In the genomic region with DNA sequence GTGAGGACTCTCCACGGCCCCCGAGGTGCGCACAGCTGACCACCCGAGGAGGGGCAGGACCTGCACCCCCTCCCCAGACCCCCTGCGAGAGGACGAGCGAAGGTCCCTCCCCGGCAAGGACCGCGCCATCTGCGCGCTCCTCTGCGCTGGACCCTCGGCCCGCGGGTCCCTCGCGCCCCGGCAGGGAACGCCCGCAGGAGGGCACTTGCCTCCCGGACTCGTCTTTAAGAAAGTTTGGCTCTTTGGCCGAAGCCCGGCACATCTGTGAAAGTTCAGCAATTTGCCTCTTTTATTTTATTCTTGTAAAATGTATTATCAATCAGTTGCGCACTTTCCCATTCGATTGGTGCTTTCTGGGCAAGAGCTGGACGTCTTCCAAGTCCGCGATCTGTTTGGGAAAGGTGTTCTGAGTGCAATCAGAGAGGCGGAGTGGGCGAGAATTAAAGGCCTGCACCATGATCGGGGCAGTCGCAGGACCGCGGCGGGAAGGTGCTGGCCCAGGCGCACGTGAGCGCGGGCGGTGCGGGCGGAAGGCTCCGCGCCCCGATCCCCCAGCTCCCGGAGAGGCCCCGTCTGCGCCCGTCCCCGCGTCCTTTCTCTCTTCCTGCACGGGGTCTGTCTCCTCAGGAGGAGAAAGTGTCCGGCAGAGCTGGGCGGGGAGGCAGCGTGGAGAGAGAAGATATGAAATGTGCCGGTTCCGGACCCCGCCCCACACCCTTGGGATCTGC, we compare ENCODE assay signal across 1 cellular context.
TF ChIP-seq lines count a peak whose summit lies in the region.

No MANE protein-coding gene starts in this region.

TF ChIP-seq in HepG2, 621 proteins besides CTCF, POLR2A, EP300 and RAD21 (continued from another document and continues in another):
- TF ChIP-seq, protein P1, sequence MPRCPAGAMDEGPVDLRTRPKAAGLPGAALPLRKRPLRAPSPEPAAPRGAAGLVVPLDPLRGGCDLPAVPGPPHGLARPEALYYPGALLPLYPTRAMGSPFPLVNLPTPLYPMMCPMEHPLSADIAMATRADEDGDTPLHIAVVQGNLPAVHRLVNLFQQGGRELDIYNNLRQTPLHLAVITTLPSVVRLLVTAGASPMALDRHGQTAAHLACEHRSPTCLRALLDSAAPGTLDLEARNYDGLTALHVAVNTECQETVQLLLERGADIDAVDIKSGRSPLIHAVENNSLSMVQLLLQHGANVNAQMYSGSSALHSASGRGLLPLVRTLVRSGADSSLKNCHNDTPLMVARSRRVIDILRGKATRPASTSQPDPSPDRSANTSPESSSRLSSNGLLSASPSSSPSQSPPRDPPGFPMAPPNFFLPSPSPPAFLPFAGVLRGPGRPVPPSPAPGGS (CRISPR knock-in tag; IDR thresholded peaks at IDR 0.05), result 0 out of 2 replicates have a peak, but pooled peaks have one; percentile 54
- TF ChIP-seq EHMT2 (IDR thresholded peaks at IDR 0.05; ENCODE audit: borderline replicate concordance, low read depth, low read length), result no peak
- TF ChIP-seq ZNF572 (CRISPR knock-in tag; IDR thresholded peaks at IDR 0.05), result no peak
- TF ChIP-seq MIER3 (CRISPR knock-in tag; IDR thresholded peaks at IDR 0.05; ENCODE audit: borderline replicate concordance), result no peak
- TF ChIP-seq SRSF9 (IDR thresholded peaks at IDR 0.05; ENCODE audit: borderline replicate concordance, insufficient read depth, low read depth, low read length, poor library complexity, severe bottlenecking), result no peak
- TF ChIP-seq ZSCAN22 (CRISPR knock-in tag; IDR thresholded peaks at IDR 0.05), result no peak
- TF ChIP-seq ZNF7 (CRISPR knock-in tag; IDR thresholded peaks at IDR 0.05), result no peak
- peak; percentile 38; the same call in 1 of the 2 replicates for TF ChIP-seq ZNF510 (CRISPR knock-in tag; IDR thresholded peaks at IDR 0.05; ENCODE audit: low read depth)
- TF ChIP-seq SIN3B (IDR thresholded peaks at IDR 0.05; ENCODE audit: low read length), result no peak
- no peak for TF ChIP-seq HNRNPUL1 (IDR thresholded peaks at IDR 0.05; ENCODE audit: low read depth, low read length)
- TF ChIP-seq GMEB1 (CRISPR knock-in tag; IDR thresholded peaks at IDR 0.05; ENCODE audit: borderline replicate concordance), result no peak; the same call in 1 of the 2 replicates
- TF ChIP-seq, protein P2, sequence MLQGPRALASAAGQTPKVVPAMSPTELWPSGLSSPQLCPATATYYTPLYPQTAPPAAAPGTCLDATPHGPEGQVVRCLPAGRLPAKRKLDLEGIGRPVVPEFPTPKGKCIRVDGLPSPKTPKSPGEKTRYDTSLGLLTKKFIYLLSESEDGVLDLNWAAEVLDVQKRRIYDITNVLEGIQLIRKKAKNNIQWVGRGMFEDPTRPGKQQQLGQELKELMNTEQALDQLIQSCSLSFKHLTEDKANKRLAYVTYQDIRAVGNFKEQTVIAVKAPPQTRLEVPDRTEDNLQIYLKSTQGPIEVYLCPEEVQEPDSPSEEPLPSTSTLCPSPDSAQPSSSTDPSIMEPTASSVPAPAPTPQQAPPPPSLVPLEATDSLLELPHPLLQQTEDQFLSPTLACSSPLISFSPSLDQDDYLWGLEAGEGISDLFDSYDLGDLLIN (CRISPR knock-in tag; IDR thresholded peaks at IDR 0.05; ENCODE audit: borderline replicate concordance), result no peak
- no peak for TF ChIP-seq MTA3 (CRISPR knock-in tag; IDR thresholded peaks at IDR 0.05)
- TF ChIP-seq, protein P3, sequence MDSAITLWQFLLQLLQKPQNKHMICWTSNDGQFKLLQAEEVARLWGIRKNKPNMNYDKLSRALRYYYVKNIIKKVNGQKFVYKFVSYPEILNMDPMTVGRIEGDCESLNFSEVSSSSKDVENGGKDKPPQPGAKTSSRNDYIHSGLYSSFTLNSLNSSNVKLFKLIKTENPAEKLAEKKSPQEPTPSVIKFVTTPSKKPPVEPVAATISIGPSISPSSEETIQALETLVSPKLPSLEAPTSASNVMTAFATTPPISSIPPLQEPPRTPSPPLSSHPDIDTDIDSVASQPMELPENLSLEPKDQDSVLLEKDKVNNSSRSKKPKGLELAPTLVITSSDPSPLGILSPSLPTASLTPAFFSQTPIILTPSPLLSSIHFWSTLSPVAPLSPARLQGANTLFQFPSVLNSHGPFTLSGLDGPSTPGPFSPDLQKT (CRISPR knock-in tag; IDR thresholded peaks at IDR 0.05; ENCODE audit: borderline replicate concordance), result no peak
- TF ChIP-seq CBX5 (CRISPR knock-in tag; IDR thresholded peaks at IDR 0.05; ENCODE audit: borderline replicate concordance), result 0 out of 2 replicates have a peak, but pooled peaks have one; percentile 47
- no peak for TF ChIP-seq MYNN (CRISPR knock-in tag; IDR thresholded peaks at IDR 0.05; ENCODE audit: low read depth)
- TF ChIP-seq, protein P4, sequence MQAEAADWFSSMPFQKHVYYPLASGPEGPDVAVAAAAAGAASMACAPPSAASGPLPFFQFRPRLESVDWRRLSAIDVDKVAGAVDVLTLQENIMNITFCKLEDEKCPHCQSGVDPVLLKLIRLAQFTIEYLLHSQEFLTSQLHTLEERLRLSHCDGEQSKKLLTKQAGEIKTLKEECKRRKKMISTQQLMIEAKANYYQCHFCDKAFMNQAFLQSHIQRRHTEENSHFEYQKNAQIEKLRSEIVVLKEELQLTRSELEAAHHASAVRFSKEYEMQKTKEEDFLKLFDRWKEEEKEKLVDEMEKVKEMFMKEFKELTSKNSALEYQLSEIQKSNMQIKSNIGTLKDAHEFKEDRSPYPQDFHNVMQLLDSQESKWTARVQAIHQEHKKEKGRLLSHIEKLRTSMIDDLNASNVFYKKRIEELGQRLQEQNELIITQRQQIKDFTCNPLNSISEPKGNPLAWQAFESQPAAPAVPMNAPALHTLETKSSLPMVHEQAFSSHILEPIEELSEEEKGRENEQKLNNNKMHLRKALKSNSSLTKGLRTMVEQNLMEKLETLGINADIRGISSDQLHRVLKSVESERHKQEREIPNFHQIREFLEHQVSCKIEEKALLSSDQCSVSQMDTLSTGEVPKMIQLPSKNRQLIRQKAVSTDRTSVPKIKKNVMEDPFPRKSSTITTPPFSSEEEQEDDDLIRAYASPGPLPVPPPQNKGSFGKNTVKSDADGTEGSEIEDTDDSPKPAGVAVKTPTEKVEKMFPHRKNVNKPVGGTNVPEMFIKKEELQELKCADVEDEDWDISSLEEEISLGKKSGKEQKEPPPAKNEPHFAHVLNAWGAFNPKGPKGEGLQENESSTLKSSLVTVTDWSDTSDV (CRISPR knock-in tag; IDR thresholded peaks at IDR 0.05), result peak; percentile 75; the same call in 1 of the 2 replicates
- TF ChIP-seq CBX2 (IDR thresholded peaks at IDR 0.05; ENCODE audit: low read depth, low read length), result no peak
- TF ChIP-seq CBX2 (CRISPR knock-in tag; IDR thresholded peaks at IDR 0.05; ENCODE audit: low read depth), result peak; percentile 42; the same call in 1 of the 2 replicates
- TF ChIP-seq, protein P5, sequence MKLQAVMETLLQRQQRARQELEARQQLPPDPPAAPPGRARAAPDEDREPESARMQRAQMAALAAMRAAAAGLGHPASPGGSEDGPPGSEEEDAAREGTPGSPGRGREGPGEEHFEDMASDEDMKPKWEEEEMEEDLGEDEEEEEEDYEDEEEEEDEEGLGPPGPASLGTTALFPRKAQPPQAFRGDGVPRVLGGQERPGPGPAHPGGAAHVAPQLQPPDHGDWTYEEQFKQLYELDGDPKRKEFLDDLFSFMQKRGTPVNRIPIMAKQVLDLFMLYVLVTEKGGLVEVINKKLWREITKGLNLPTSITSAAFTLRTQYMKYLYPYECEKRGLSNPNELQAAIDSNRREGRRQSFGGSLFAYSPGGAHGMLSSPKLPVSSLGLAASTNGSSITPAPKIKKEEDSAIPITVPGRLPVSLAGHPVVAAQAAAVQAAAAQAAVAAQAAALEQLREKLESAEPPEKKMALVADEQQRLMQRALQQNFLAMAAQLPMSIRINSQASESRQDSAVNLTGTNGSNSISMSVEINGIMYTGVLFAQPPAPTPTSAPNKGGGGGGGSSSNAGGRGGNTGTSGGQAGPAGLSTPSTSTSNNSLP (IDR thresholded peaks at IDR 0.05; ENCODE audit: low read depth, low read length), result no peak
- TF ChIP-seq MTA1 (CRISPR knock-in tag; IDR thresholded peaks at IDR 0.05; ENCODE audit: borderline replicate concordance), result no peak
- no peak for TF ChIP-seq SMAD9 (CRISPR knock-in tag; IDR thresholded peaks at IDR 0.05)
- TF ChIP-seq BRF2 (CRISPR knock-in tag; IDR thresholded peaks at IDR 0.05), result no peak
- no peak for TF ChIP-seq PBX2 (CRISPR knock-in tag; IDR thresholded peaks at IDR 0.05)
- TF ChIP-seq IRX3 (CRISPR knock-in tag; IDR thresholded peaks at IDR 0.05; ENCODE audit: borderline replicate concordance, low read depth), result no peak
- TF ChIP-seq, protein P6, sequence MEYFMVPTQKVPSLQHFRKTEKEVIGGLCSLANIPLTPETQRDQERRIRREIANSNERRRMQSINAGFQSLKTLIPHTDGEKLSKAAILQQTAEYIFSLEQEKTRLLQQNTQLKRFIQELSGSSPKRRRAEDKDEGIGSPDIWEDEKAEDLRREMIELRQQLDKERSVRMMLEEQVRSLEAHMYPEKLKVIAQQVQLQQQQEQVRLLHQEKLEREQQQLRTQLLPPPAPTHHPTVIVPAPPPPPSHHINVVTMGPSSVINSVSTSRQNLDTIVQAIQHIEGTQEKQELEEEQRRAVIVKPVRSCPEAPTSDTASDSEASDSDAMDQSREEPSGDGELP (IDR thresholded peaks at IDR 0.05; ENCODE audit: borderline replicate concordance, low read depth), result no peak
- TF ChIP-seq ELF4 (CRISPR knock-in tag; IDR thresholded peaks at IDR 0.05; ENCODE audit: borderline replicate concordance), result no peak
- peak; percentile 31; the same call in 1 of the 2 replicates for TF ChIP-seq ZBTB38 (CRISPR knock-in tag; IDR thresholded peaks at IDR 0.05)
- 0 out of 2 replicates have a peak, but pooled peaks have one; percentile 16 for TF ChIP-seq ZNF124 (CRISPR knock-in tag; IDR thresholded peaks at IDR 0.05)
- no peak for TF ChIP-seq ZNF496 (CRISPR knock-in tag; IDR thresholded peaks at IDR 0.05; ENCODE audit: insufficient replicate concordance)
- TF ChIP-seq ISX (CRISPR knock-in tag; conservative IDR thresholded peaks at IDR 0.05), result no peak
- no peak for TF ChIP-seq ZNF781 (CRISPR knock-in tag; IDR thresholded peaks at IDR 0.05; ENCODE audit: borderline replicate concordance, not compliant biosample characterization)
- no peak for TF ChIP-seq ZNF17 (CRISPR knock-in tag; IDR thresholded peaks at IDR 0.05)
- TF ChIP-seq BHLHE40 (IDR thresholded peaks at IDR 0.05; ENCODE audit: low read length), result peak; percentile 86
- TF ChIP-seq, protein P7, sequence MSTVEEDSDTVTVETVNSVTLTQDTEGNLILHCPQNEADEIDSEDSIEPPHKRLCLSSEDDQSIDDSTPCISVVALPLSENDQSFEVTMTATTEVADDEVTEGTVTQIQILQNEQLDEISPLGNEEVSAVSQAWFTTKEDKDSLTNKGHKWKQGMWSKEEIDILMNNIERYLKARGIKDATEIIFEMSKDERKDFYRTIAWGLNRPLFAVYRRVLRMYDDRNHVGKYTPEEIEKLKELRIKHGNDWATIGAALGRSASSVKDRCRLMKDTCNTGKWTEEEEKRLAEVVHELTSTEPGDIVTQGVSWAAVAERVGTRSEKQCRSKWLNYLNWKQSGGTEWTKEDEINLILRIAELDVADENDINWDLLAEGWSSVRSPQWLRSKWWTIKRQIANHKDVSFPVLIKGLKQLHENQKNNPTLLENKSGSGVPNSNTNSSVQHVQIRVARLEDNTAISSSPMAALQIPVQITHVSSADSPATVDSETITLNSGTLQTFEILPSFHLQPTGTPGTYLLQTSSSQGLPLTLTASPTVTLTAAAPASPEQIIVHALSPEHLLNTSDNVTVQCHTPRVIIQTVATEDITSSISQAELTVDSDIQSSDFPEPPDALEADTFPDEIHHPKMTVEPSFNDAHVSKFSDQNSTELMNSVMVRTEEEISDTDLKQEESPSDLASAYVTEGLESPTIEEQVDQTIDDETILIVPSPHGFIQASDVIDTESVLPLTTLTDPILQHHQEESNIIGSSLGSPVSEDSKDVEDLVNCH (CRISPR knock-in tag; IDR thresholded peaks at IDR 0.05), result no peak
- no peak for TF ChIP-seq GTF2F1 (IDR thresholded peaks at IDR 0.05; ENCODE audit: low read length)
- TF ChIP-seq MZF1 (CRISPR knock-in tag; IDR thresholded peaks at IDR 0.05; ENCODE audit: borderline replicate concordance), result no peak
